In genomic region chr17:39735882-39736281, GRCh38 we compare ENCODE assay signal across 28 cellular contexts. TPM values are rescaled to one million over a fixed set of nuclear protein-coding genes. Genes with fewer than 3 reads are reported as not detected.
A peak's percentile ranks its signal among the peaks of the same experiment; 100 is the strongest.
DNase-seq lines count a peak whose midpoint lies in the region; TF ChIP-seq lines count a peak whose summit lies in the region.
"Had no signal": no experiment of that assay in that cellular context is flagged by ENCODE, and none has a peak within 500 bp of the region (broad histone marks: within the 10 kb centered on the region; RNA-seq: fewer than 3 reads in every experiment).

No MANE protein-coding gene starts in this region.

- TF ChIP-seq POLR2A in breast epithelium (IDR thresholded peaks at IDR 0.05) (no peak), esophagus squamous epithelium (IDR thresholded peaks at IDR 0.05) (no peak), stomach (IDR thresholded peaks at IDR 0.05) (no peak)

- no peak overlapping the region for H3K4me3 Mint-ChIP-seq in progenitor cell of endocrine pancreas (ENCODE audit: low read depth)
- H3K4me3 Mint-ChIP-seq: activated CD8-positive, alpha-beta T cell treated with anti-CD3 and anti-CD28 coated beads, Interleukin-2, amount 10 ng/mL, durations not matched to agents 7 days and 5 days; activated naive CD8-positive, alpha-beta T cell treated with anti-CD3 and anti-CD28 coated beads, Interleukin-2, amount 50 U/mL, for 24 hours; CD8-positive, alpha-beta T cell; memory B cell had no signal

- H3K9ac ChIP-seq in mammary epithelial cell (ENCODE audit: insufficient read depth, low read length), result no peak overlapping the region
- H3K9ac ChIP-seq: GM23248 had no signal

- H3K36me3 Mint-ChIP-seq in progenitor cell of endocrine pancreas (ENCODE audit: insufficient read depth), result no peaks in the 10 kb centered on the region
- H3K36me3 Mint-ChIP-seq: CD8-positive, alpha-beta T cell had no signal

- H2AFZ ChIP-seq in mammary epithelial cell (ENCODE audit: low read depth, low read length), result no peak overlapping the region
- H2AFZ ChIP-seq: GM23248 had no signal

- no peaks in the 10 kb centered on the region for H3K36me3 ChIP-seq in breast epithelium
- no peaks in the 10 kb centered on the region for H3K36me3 ChIP-seq in mammary epithelial cell (ENCODE audit: insufficient read depth, low read length)
- H3K36me3 ChIP-seq in esophagus squamous epithelium, result no peaks in the 10 kb centered on the region
- no peaks in the 10 kb centered on the region for H3K36me3 ChIP-seq in stomach
- H3K36me3 ChIP-seq: heart right ventricle, MG63 had no signal

- H3K4me1 ChIP-seq in breast epithelium (no peaks in the 10 kb centered on the region), mammary epithelial cell (ENCODE audit: insufficient read depth, low read length) (peaks cover 21% of the 10 kb centered on the region), esophagus squamous epithelium (peaks cover 12 to 63% (median 21%) of the 10 kb centered on the region in 3 donors), stomach (peaks cover 31 to 51% (median 49%) of the 10 kb centered on the region in 4 donors)

- 83% methylated on average over 1 of the region's 2 CpGs for WGBS in mammary epithelial cell (ENCODE audit: low coverage, missing lambda C conversion rate)
- WGBS in esophagus squamous epithelium, 2 donors, result 41 to 42% methylated on average over 2 of the region's 2 CpGs
- WGBS in stomach, 5 donors, result 48 to 53% (median 50%) methylated on average over 2 of the region's 2 CpGs

- H3K4me2 ChIP-seq in mammary epithelial cell (ENCODE audit: insufficient read depth, low read depth, low read length), result no peak overlapping the region
- H3K4me2 ChIP-seq: smooth muscle cell had no signal

- H3K27ac Mint-ChIP-seq in progenitor cell of endocrine pancreas, result no peak overlapping the region
- H3K27ac Mint-ChIP-seq: activated CD8-positive, alpha-beta T cell treated with anti-CD3 and anti-CD28 coated beads, Interleukin-2, amount 10 ng/mL, durations not matched to agents 7 days and 5 days; activated naive CD8-positive, alpha-beta T cell treated with anti-CD3 and anti-CD28 coated beads, Interleukin-2, amount 50 U/mL, for 24 hours; CD8-positive, alpha-beta T cell; memory B cell had no signal

- in situ Hi-C loops in mammary epithelial cell (cut with MboI; ENCODE audit: low sequenced_read_pairs in 2 of 2), result no loop called here

- H3K4me3 ChIP-seq in breast epithelium, result no peak overlapping the region
- no peak overlapping the region for H3K4me3 ChIP-seq in mammary epithelial cell (replicated peaks in 1 of 3; ENCODE audit: insufficient read depth in 1 of 3, low read depth in 2 of 3, low read length in 3 of 3)
- H3K4me3 ChIP-seq in esophagus squamous epithelium, result no peak overlapping the region
- H3K4me3 ChIP-seq in stomach, result no peak overlapping the region
- H3K4me3 ChIP-seq: GM23248, heart right ventricle, MG63, smooth muscle cell had no signal

- no peak for DNase-seq in breast epithelium (ENCODE audit: low spot score in 2 of 2)
- no peak for DNase-seq in mammary epithelial cell
- no peak for DNase-seq in esophagus squamous epithelium (lab: John Stamatoyannopoulos, UW)
- no peak for DNase-seq in stomach
- no peak for DNase-seq in progenitor cell of endocrine pancreas (ENCODE audit: low spot score, unreplicated experiment)
- no peak for DNase-seq in NCI-H2227 treated with DMSO at 0.1 percent for 48 hours (lab: John Stamatoyannopoulos, UW)
- DNase-seq: activated CD4-positive, CD25-positive, alpha-beta regulatory T cell treated with anti-CD3 and anti-CD28 coated beads, Interleukin-2, amount 50 U/mL, for 72 hours; activated CD8-positive, alpha-beta T cell treated with anti-CD3 and anti-CD28 coated beads, Interleukin-2, amount 10 ng/mL, durations not matched to agents 7 days and 5 days; activated gamma-delta T cell; activated naive CD8-positive, alpha-beta T cell treated with anti-CD3 and anti-CD28 coated beads, Interleukin-2, amount 50 U/mL, for 24 hours; activated T-cell treated with anti-CD3 and anti-CD28 coated beads for 4 hours; AML-193; CD8-positive, alpha-beta T cell; cerebellar nuclear complex; DMS153; foreskin fibroblast; GM23248; heart right ventricle; KBM-7; left cardiac atrium; MG63; NCI-H446 treated with DMSO at 0.1 percent for 48 hours; NK-92 treated with Interleukin-12 subunit alpha and Interleukin-12 subunit beta, amount 100 ng/mL, for 24 hours; retina; stimulated activated CD4-positive, alpha-beta T cell treated with anti-CD3 and anti-CD28 coated beads, Interleukin-2, amount 100 ng/mL, for 24 hours had no signal

- peaks cover 16% of the 10 kb centered on the region for H3K27me3 Mint-ChIP-seq in progenitor cell of endocrine pancreas

- H4K20me1 ChIP-seq in mammary epithelial cell (ENCODE audit: insufficient read depth, low read length), result no peaks in the 10 kb centered on the region

- H3K4me1 Mint-ChIP-seq in progenitor cell of endocrine pancreas (ENCODE audit: low read depth), result peaks cover 36% of the 10 kb centered on the region

- dilution Hi-C loops in mammary epithelial cell (cut with HindIII; ENCODE audit: low sequenced_read_pairs), result no loop called here

- intact Hi-C loops in breast epithelium (cut with DNase I; ENCODE audit: low total_unique reads) (no loop called here), mammary epithelial cell (cut with micrococcal nuclease) (loop anchor here (5.0 kb wide), 1 partner anchor 191 kb away; the partner anchor contains the start of genes LRRC3C and ORMDL3), esophagus squamous epithelium (cut with DNase I) (no loop called here), stomach (cut with DNase I; ENCODE audit: low total_unique reads) (no loop called here)

- CTCF ChIA-PET in mammary epithelial cell (lab: Charles Lee; ENCODE audit: low non-redundant PET), result no interaction called here

- H3K9me3 Mint-ChIP-seq in progenitor cell of endocrine pancreas (ENCODE audit: low read depth), result no peaks in the 10 kb centered on the region
- H3K9me3 Mint-ChIP-seq: activated naive CD8-positive, alpha-beta T cell treated with anti-CD3 and anti-CD28 coated beads, Interleukin-2, amount 50 U/mL, for 24 hours; CD8-positive, alpha-beta T cell; memory B cell had no signal

- no peaks in the 10 kb centered on the region for H3K79me2 ChIP-seq in mammary epithelial cell (ENCODE audit: insufficient read depth, low read length)

- no peaks in the 10 kb centered on the region for H3K9me3 ChIP-seq in breast epithelium
- no peaks in the 10 kb centered on the region for H3K9me3 ChIP-seq in mammary epithelial cell (replicated peaks; ENCODE audit: insufficient read depth, low read length)
- no peaks in the 10 kb centered on the region for H3K9me3 ChIP-seq in esophagus squamous epithelium
- H3K9me3 ChIP-seq in stomach, result no peaks in the 10 kb centered on the region
- H3K9me3 ChIP-seq: heart right ventricle, MG63 had no signal

- TF ChIP-seq CTCF in breast epithelium (IDR thresholded peaks at IDR 0.05) (no peak), mammary epithelial cell (conservative IDR thresholded peaks at IDR 0.05 in 1 of 2, IDR thresholded peaks at IDR 0.05 in 1 of 2; ENCODE audit: extremely low read depth in 1 of 2, insufficient read depth in 1 of 2, low read depth in 1 of 2, low read length in 2 of 2) (no peak), esophagus squamous epithelium (IDR thresholded peaks at IDR 0.05) (no peak), stomach (IDR thresholded peaks at IDR 0.05) (no peak), progenitor cell of endocrine pancreas (IDR thresholded peaks at IDR 0.05; ENCODE audit: unreplicated experiment) (no peak)

- H3K27ac ChIP-seq in breast epithelium, result peak overlapping the region; percentile 99
- H3K27ac ChIP-seq in mammary epithelial cell (ENCODE audit: insufficient read depth, low read depth, low read length), result no peak overlapping the region
- H3K27ac ChIP-seq in esophagus squamous epithelium, result peak overlapping the region in 3 of 4 donors; percentile 54 to 98 (median 93)
- peak overlapping the region in 3 of 5 donors; percentile 32 to 93 (median 88) for H3K27ac ChIP-seq in stomach
- H3K27ac ChIP-seq: epithelial cell of prostate, GM23248, heart right ventricle had no signal

- no TSS peak for BruUV-seq in mammary epithelial cell (replicated peaks; lab: Mats Ljungman, UMichigan)

- no peaks in the 10 kb centered on the region for H3K27me3 ChIP-seq in breast epithelium
- H3K27me3 ChIP-seq in mammary epithelial cell (ENCODE audit: insufficient read depth, low read length), result no peaks in the 10 kb centered on the region
- H3K27me3 ChIP-seq in esophagus squamous epithelium, result peaks cover 0 to 49% (median 0%) of the 10 kb centered on the region in 4 donors
- peaks cover 0 to 49% (median 37%) of the 10 kb centered on the region in 3 donors for H3K27me3 ChIP-seq in stomach
- H3K27me3 ChIP-seq: MG63 had no signal

- no peak for TF ChIP-seq EP300 in stomach (IDR thresholded peaks at IDR 0.05)

RNA-seq across cellular contexts. Expression of gene GRB7, which starts 1.9 kb away (rescaled TPM):
- total RNA-seq in breast epithelium, result 10 to 100 TPM in 2 of 3 donors, not detected in 1; 27.9 to 69.2 TPM
- 10 to 100 TPM in 1 of 2 donors, 1 to 10 TPM in 1; 1.5 to 18.2 TPM for total RNA-seq in mammary epithelial cell
- polyA plus RNA-seq in mammary epithelial cell, result 9.9 TPM
- polyA minus RNA-seq in mammary epithelial cell, result 9.1 TPM
- total RNA-seq in esophagus squamous epithelium, result 10 to 100 TPM; 25.1 to 62.1 (median 55.9) TPM
- total RNA-seq in stomach, result 10 to 100 TPM in 3 of 5 donors, 1 to 10 TPM in 2; 2.3 to 43.9 (median 31.2) TPM
- polyA plus RNA-seq in stomach, result 10 to 100 TPM in 2 of 3 donors, 1 to 10 TPM in 1; 9.5 to 34.7 (median 14.7) TPM
- 28.8 and 29.9 TPM in 2 replicates for total RNA-seq in progenitor cell of endocrine pancreas
- total RNA-seq: CD8-positive, alpha-beta T cell; GM23248 had no signal
- polyA plus RNA-seq: GM23248 had no signal

RNA-seq across cellular contexts. Expression of gene MIEN1, which starts 5.5 kb away (rescaled TPM):
- total RNA-seq in breast epithelium, result 10 to 100 TPM; 50.7 to 68.2 (median 61.6) TPM
- 10 to 100 TPM; 10.2 to 36.8 TPM for total RNA-seq in mammary epithelial cell
- 47.4 TPM for polyA plus RNA-seq in mammary epithelial cell
- polyA minus RNA-seq in mammary epithelial cell, result 29.8 TPM
- total RNA-seq in esophagus squamous epithelium, result 10 to 100 TPM; 44.4 to 55.2 (median 53.2) TPM
- 100 to 1,000 TPM in 2 of 5 donors, 10 to 100 TPM in 2, 1 to 10 TPM in 1; 9.3 to 312 (median 25.9) TPM for total RNA-seq in stomach
- 100 to 1,000 TPM; 106 to 134 (median 132) TPM for polyA plus RNA-seq in stomach
- total RNA-seq in progenitor cell of endocrine pancreas, result 43.4 and 48.0 TPM in 2 replicates

RNA-seq across cellular contexts. Expression of gene ERBB2, which starts 36.0 kb away (rescaled TPM):
- total RNA-seq in breast epithelium, result 100 to 1,000 TPM in 1 of 3 donors, 10 to 100 TPM in 2; 13.1 to 118 (median 59.0) TPM
- 10 to 100 TPM; 54.3 to 66.5 TPM for total RNA-seq in mammary epithelial cell
- 28.4 TPM for polyA plus RNA-seq in mammary epithelial cell
- polyA minus RNA-seq in mammary epithelial cell, result 222 TPM
- total RNA-seq in esophagus squamous epithelium, result 100 to 1,000 TPM in 1 of 4 donors, 10 to 100 TPM in 3; 75.2 to 170 (median 86.5) TPM
- 100 to 1,000 TPM in 2 of 5 donors, 10 to 100 TPM in 3; 53.1 to 402 (median 81.7) TPM for total RNA-seq in stomach
- 10 to 100 TPM; 13.1 to 47.7 (median 25.3) TPM for polyA plus RNA-seq in stomach
- total RNA-seq in progenitor cell of endocrine pancreas, result 136 and 152 TPM in 2 replicates

RNA-seq across cellular contexts. Expression of gene PGAP3, which starts 48.0 kb away (rescaled TPM):
- total RNA-seq in breast epithelium, result 10 to 100 TPM; 11.7 to 23.7 (median 21.6) TPM
- total RNA-seq in mammary epithelial cell, result 10 to 100 TPM in 1 of 2 donors, 1 to 10 TPM in 1; 8.3 to 13.2 TPM
- polyA plus RNA-seq in mammary epithelial cell, result 5.0 TPM
- 6.7 TPM for polyA minus RNA-seq in mammary epithelial cell
- 10 to 100 TPM; 10.7 to 34.2 (median 19.2) TPM for total RNA-seq in esophagus squamous epithelium
- 10 to 100 TPM in 3 of 5 donors, 1 to 10 TPM in 2; 3.2 to 42.9 (median 22.4) TPM for total RNA-seq in stomach
- 10 to 100 TPM in 2 of 3 donors, 1 to 10 TPM in 1; 9.1 to 21.5 (median 11.2) TPM for polyA plus RNA-seq in stomach
- 38.7 and 40.1 TPM in 2 replicates for total RNA-seq in progenitor cell of endocrine pancreas
